Comparison of ENCODE assay signal across 1 cellular context in the genomic region with DNA sequence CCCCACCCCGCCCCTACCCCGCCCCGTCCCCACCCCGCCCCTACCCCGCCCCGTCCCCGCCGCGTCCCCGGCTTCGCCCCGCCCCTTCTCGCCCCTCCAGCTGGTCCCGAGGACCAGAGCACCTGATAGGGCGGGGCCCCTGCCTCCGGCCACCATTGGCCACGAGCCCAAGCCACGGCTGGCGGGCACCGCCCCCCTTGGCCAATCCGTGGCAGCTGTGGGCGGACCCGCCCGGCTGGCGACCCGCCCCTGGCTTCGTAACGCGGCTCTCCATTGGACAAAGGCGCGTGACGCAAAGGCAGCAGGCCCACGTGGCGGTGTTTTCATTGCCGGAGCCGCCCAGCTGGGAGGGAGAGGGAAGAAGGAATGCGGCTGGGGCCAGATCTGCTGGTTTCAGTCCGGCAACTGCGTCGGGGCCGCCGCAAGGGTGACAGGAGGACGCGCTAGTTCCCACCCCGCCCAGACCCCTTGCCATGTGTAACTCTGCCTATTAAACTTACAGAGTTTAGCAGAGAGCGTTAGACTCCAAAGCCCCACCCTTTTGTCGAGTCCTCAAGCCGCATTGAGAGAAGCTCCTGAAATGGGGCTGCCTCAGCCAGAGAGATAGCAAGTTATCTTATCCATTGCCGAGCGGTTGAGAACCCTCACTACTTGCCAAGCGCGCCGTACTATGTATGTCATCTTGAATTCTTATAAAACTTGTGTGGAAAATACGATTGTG.
TF ChIP-seq lines count a peak whose summit lies in the region.

No MANE protein-coding gene starts in this region.

TF ChIP-seq in HepG2, 621 proteins besides CTCF, POLR2A, EP300 and RAD21 (continued from another document and continues in another):
- TF ChIP-seq ERF (CRISPR knock-in tag; IDR thresholded peaks at IDR 0.05) = peak; percentile 92; the same call in 1 of the 2 replicates
- peak; percentile 77 for TF ChIP-seq THAP11 (CRISPR knock-in tag; IDR thresholded peaks at IDR 0.05)
- peak; percentile 68; the same call in 1 of the 2 replicates for TF ChIP-seq KMT2B (CRISPR knock-in tag; IDR thresholded peaks at IDR 0.05)
- TF ChIP-seq KLF12 (CRISPR knock-in tag; IDR thresholded peaks at IDR 0.05; ENCODE audit: borderline replicate concordance) = peak; percentile 92
- TF ChIP-seq NFE2L1 (CRISPR knock-in tag; IDR thresholded peaks at IDR 0.05; ENCODE audit: borderline replicate concordance) = no peak
- TF ChIP-seq, protein P1, sequence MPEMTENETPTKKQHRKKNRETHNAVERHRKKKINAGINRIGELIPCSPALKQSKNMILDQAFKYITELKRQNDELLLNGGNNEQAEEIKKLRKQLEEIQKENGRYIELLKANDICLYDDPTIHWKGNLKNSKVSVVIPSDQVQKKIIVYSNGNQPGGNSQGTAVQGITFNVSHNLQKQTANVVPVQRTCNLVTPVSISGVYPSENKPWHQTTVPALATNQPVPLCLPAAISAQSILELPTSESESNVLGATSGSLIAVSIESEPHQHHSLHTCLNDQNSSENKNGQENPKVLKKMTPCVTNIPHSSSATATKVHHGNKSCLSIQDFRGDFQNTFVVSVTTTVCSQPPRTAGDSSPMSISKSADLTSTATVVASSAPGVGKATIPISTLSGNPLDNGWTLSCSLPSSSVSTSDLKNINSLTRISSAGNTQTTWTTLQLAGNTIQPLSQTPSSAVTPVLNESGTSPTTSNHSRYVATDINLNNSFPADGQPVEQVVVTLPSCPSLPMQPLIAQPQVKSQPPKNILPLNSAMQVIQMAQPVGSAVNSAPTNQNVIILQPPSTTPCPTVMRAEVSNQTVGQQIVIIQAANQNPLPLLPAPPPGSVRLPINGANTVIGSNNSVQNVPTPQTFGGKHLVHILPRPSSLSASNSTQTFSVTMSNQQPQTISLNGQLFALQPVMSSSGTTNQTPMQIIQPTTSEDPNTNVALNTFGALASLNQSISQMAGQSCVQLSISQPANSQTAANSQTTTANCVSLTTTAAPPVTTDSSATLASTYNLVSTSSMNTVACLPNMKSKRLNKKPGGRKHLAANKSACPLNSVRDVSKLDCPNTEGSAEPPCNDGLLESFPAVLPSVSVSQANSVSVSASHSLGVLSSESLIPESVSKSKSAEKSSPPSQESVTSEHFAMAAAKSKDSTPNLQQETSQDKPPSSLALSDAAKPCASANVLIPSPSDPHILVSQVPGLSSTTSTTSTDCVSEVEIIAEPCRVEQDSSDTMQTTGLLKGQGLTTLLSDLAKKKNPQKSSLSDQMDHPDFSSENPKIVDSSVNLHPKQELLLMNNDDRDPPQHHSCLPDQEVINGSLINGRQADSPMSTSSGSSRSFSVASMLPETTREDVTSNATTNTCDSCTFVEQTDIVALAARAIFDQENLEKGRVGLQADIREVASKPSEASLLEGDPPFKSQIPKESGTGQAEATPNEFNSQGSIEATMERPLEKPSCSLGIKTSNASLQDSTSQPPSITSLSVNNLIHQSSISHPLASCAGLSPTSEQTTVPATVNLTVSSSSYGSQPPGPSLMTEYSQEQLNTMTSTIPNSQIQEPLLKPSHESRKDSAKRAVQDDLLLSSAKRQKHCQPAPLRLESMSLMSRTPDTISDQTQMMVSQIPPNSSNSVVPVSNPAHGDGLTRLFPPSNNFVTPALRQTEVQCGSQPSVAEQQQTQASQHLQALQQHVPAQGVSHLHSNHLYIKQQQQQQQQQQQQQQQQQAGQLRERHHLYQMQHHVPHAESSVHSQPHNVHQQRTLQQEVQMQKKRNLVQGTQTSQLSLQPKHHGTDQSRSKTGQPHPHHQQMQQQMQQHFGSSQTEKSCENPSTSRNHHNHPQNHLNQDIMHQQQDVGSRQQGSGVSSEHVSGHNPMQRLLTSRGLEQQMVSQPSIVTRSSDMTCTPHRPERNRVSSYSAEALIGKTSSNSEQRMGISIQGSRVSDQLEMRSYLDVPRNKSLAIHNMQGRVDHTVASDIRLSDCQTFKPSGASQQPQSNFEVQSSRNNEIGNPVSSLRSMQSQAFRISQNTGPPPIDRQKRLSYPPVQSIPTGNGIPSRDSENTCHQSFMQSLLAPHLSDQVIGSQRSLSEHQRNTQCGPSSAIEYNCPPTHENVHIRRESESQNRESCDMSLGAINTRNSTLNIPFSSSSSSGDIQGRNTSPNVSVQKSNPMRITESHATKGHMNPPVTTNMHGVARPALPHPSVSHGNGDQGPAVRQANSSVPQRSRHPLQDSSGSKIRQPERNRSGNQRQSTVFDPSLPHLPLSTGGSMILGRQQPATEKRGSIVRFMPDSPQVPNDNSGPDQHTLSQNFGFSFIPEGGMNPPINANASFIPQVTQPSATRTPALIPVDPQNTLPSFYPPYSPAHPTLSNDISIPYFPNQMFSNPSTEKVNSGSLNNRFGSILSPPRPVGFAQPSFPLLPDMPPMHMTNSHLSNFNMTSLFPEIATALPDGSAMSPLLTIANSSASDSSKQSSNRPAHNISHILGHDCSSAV (CRISPR knock-in tag; IDR thresholded peaks at IDR 0.05; ENCODE audit: borderline replicate concordance) = peak; percentile 35; the same call in 1 of the 2 replicates
- TF ChIP-seq, protein P2, sequence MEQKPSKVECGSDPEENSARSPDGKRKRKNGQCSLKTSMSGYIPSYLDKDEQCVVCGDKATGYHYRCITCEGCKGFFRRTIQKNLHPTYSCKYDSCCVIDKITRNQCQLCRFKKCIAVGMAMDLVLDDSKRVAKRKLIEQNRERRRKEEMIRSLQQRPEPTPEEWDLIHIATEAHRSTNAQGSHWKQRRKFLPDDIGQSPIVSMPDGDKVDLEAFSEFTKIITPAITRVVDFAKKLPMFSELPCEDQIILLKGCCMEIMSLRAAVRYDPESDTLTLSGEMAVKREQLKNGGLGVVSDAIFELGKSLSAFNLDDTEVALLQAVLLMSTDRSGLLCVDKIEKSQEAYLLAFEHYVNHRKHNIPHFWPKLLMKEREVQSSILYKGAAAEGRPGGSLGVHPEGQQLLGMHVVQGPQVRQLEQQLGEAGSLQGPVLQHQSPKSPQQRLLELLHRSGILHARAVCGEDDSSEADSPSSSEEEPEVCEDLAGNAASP (CRISPR knock-in tag; IDR thresholded peaks at IDR 0.05; ENCODE audit: borderline replicate concordance) = peak; percentile 88
- TF ChIP-seq NFE2L2 (IDR thresholded peaks at IDR 0.05; ENCODE audit: low read length) = no peak
- TF ChIP-seq HOXD1 (CRISPR knock-in tag; IDR thresholded peaks at IDR 0.05) = no peak
- TF ChIP-seq, protein P3, sequence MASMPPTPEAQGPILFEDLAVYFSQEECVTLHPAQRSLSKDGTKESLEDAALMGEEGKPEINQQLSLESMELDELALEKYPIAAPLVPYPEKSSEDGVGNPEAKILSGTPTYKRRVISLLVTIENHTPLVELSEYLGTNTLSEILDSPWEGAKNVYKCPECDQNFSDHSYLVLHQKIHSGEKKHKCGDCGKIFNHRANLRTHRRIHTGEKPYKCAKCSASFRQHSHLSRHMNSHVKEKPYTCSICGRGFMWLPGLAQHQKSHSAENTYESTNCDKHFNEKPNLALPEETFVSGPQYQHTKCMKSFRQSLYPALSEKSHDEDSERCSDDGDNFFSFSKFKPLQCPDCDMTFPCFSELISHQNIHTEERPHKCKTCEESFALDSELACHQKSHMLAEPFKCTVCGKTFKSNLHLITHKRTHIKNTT (CRISPR knock-in tag; IDR thresholded peaks at IDR 0.05) = no peak
- peak; percentile 37; the same call in 1 of the 2 replicates for TF ChIP-seq ZNF782 (CRISPR knock-in tag; IDR thresholded peaks at IDR 0.05; ENCODE audit: borderline replicate concordance)
- TF ChIP-seq ZFAT (CRISPR knock-in tag; conservative IDR thresholded peaks at IDR 0.05) = no peak
- no peak for TF ChIP-seq ZNF790 (CRISPR knock-in tag; IDR thresholded peaks at IDR 0.05; ENCODE audit: borderline replicate concordance)
- TF ChIP-seq ZNF83 (CRISPR knock-in tag; IDR thresholded peaks at IDR 0.05; ENCODE audit: borderline replicate concordance) = no peak
- TF ChIP-seq MTA3 (CRISPR knock-in tag; IDR thresholded peaks at IDR 0.05) = no peak
- TF ChIP-seq PCBP1 (IDR thresholded peaks at IDR 0.05; ENCODE audit: borderline replicate concordance, low read depth, low read length) = peak; percentile 79; the same call in 1 of the 2 replicates
- TF ChIP-seq NBN (conservative IDR thresholded peaks at IDR 0.05) = no peak
- TF ChIP-seq FOXK1 (CRISPR knock-in tag; IDR thresholded peaks at IDR 0.05; ENCODE audit: borderline replicate concordance, low read depth) = peak; percentile 100
- TF ChIP-seq TRIM22 (IDR thresholded peaks at IDR 0.05) = no peak
- TF ChIP-seq, protein P4, sequence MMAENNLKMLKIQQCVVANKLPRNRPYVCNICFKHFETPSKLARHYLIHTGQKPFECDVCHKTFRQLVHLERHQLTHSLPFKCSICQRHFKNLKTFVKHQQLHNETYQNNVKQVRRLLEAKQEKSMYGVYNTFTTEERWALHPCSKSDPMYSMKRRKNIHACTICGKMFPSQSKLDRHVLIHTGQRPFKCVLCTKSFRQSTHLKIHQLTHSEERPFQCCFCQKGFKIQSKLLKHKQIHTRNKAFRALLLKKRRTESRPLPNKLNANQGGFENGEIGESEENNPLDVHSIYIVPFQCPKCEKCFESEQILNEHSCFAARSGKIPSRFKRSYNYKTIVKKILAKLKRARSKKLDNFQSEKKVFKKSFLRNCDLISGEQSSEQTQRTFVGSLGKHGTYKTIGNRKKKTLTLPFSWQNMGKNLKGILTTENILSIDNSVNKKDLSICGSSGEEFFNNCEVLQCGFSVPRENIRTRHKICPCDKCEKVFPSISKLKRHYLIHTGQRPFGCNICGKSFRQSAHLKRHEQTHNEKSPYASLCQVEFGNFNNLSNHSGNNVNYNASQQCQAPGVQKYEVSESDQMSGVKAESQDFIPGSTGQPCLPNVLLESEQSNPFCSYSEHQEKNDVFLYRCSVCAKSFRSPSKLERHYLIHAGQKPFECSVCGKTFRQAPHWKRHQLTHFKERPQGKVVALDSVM (CRISPR knock-in tag; IDR thresholded peaks at IDR 0.05) = peak; percentile 33
- TF ChIP-seq ZNF550 (CRISPR knock-in tag; IDR thresholded peaks at IDR 0.05; ENCODE audit: borderline replicate concordance) = no peak
- no peak for TF ChIP-seq ZNF431 (CRISPR knock-in tag; IDR thresholded peaks at IDR 0.05; ENCODE audit: borderline replicate concordance, low read depth)
- peak; percentile 70 for TF ChIP-seq FOXA3 (CRISPR knock-in tag; IDR thresholded peaks at IDR 0.05)
- TF ChIP-seq MTA1 (CRISPR knock-in tag; IDR thresholded peaks at IDR 0.05; ENCODE audit: borderline replicate concordance) = no peak
- no peak for TF ChIP-seq ZNF615 (CRISPR knock-in tag; IDR thresholded peaks at IDR 0.05; ENCODE audit: borderline replicate concordance)
- TF ChIP-seq, protein P5, sequence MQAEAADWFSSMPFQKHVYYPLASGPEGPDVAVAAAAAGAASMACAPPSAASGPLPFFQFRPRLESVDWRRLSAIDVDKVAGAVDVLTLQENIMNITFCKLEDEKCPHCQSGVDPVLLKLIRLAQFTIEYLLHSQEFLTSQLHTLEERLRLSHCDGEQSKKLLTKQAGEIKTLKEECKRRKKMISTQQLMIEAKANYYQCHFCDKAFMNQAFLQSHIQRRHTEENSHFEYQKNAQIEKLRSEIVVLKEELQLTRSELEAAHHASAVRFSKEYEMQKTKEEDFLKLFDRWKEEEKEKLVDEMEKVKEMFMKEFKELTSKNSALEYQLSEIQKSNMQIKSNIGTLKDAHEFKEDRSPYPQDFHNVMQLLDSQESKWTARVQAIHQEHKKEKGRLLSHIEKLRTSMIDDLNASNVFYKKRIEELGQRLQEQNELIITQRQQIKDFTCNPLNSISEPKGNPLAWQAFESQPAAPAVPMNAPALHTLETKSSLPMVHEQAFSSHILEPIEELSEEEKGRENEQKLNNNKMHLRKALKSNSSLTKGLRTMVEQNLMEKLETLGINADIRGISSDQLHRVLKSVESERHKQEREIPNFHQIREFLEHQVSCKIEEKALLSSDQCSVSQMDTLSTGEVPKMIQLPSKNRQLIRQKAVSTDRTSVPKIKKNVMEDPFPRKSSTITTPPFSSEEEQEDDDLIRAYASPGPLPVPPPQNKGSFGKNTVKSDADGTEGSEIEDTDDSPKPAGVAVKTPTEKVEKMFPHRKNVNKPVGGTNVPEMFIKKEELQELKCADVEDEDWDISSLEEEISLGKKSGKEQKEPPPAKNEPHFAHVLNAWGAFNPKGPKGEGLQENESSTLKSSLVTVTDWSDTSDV (CRISPR knock-in tag; IDR thresholded peaks at IDR 0.05) = no peak
- no peak for TF ChIP-seq HNRNPL (IDR thresholded peaks at IDR 0.05; ENCODE audit: low read depth, low read length)
- TF ChIP-seq KLF6 (CRISPR knock-in tag; IDR thresholded peaks at IDR 0.05) = peak; percentile 75
- 0 out of 2 replicates have a peak, but pooled peaks have one; percentile 30 for TF ChIP-seq ZNF674 (CRISPR knock-in tag; IDR thresholded peaks at IDR 0.05; ENCODE audit: low read depth)
- no peak for TF ChIP-seq ZNF143 (CRISPR knock-in tag; IDR thresholded peaks at IDR 0.05)
- TF ChIP-seq ZNF496 (CRISPR knock-in tag; IDR thresholded peaks at IDR 0.05; ENCODE audit: insufficient replicate concordance) = no peak
- TF ChIP-seq PHF20 (CRISPR knock-in tag; IDR thresholded peaks at IDR 0.05) = no peak
- peak; percentile 100 for TF ChIP-seq SP4 (CRISPR knock-in tag; IDR thresholded peaks at IDR 0.05)
- TF ChIP-seq TGIF2 (CRISPR knock-in tag; IDR thresholded peaks at IDR 0.05) = peak; percentile 99
- no peak for TF ChIP-seq ZNF432 (CRISPR knock-in tag; IDR thresholded peaks at IDR 0.05; ENCODE audit: borderline replicate concordance)
- TF ChIP-seq KDM1A (CRISPR knock-in tag; IDR thresholded peaks at IDR 0.05) = 0 out of 2 replicates have a peak, but pooled peaks have one; percentile 29
- TF ChIP-seq ZNF251 (CRISPR knock-in tag; IDR thresholded peaks at IDR 0.05) = no peak
- TF ChIP-seq, protein P6, sequence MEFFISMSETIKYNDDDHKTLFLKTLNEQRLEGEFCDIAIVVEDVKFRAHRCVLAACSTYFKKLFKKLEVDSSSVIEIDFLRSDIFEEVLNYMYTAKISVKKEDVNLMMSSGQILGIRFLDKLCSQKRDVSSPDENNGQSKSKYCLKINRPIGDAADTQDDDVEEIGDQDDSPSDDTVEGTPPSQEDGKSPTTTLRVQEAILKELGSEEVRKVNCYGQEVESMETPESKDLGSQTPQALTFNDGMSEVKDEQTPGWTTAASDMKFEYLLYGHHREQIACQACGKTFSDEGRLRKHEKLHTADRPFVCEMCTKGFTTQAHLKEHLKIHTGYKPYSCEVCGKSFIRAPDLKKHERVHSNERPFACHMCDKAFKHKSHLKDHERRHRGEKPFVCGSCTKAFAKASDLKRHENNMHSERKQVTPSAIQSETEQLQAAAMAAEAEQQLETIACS (CRISPR knock-in tag; IDR thresholded peaks at IDR 0.05) = no peak
- peak; percentile 97 for TF ChIP-seq MXD4 (CRISPR knock-in tag; IDR thresholded peaks at IDR 0.05)
- TF ChIP-seq, protein P7, sequence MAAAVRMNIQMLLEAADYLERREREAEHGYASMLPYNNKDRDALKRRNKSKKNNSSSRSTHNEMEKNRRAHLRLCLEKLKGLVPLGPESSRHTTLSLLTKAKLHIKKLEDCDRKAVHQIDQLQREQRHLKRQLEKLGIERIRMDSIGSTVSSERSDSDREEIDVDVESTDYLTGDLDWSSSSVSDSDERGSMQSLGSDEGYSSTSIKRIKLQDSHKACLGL (CRISPR knock-in tag; IDR thresholded peaks at IDR 0.05) = peak; percentile 93; the same call in 1 of the 2 replicates
- no peak for TF ChIP-seq ADNP (CRISPR knock-in tag; IDR thresholded peaks at IDR 0.05)
